Comparison of ENCODE assay signal across 2 cellular contexts in genomic region chr20:62489186-62489939, GRCh38.
TF ChIP-seq lines count a peak whose summit lies in the region.

No MANE protein-coding gene starts in this region.

TF ChIP-seq in IMR-90, 13 proteins besides CTCF, POLR2A, EP300 and RAD21:
- TF ChIP-seq MAFK (IDR thresholded peaks at IDR 0.05; ENCODE audit: low read depth, low read length) (no peak), ELK1 (IDR thresholded peaks at IDR 0.05; ENCODE audit: borderline replicate concordance, low read depth, low read length) (no peak), CHD1 (IDR thresholded peaks at IDR 0.05; ENCODE audit: low read depth, low read length) (no peak), BHLHE40 (IDR thresholded peaks at IDR 0.05; ENCODE audit: low read depth, low read length) (no peak), MAZ (IDR thresholded peaks at IDR 0.05; ENCODE audit: borderline replicate concordance, low read depth, low read length) (no peak), FOS (IDR thresholded peaks at IDR 0.05; ENCODE audit: low read depth, low read length) (no peak), SMC3 (IDR thresholded peaks at IDR 0.05; ENCODE audit: low read depth, low read length) (no peak), RFX5 (IDR thresholded peaks at IDR 0.05; ENCODE audit: low read depth, low read length) (no peak), NFE2L2 (IDR thresholded peaks at IDR 0.05; ENCODE audit: low read depth, low read length) (no peak), CEBPB (IDR thresholded peaks at IDR 0.05; ENCODE audit: low read depth, low read length) (no peak), MXI1 (IDR thresholded peaks at IDR 0.05; ENCODE audit: borderline replicate concordance, low read depth, low read length) (no peak), USF2 (IDR thresholded peaks at IDR 0.05; ENCODE audit: low read depth, low read length) (no peak), RCOR1 (IDR thresholded peaks at IDR 0.05; ENCODE audit: insufficient replicate concordance, low read length) (no peak)
TF ChIP-seq in IMR-90: peak in this region for 0.

TF ChIP-seq in K562, 482 proteins besides CTCF, POLR2A, EP300 and RAD21:
- peak in 1 of 2 experiments; percentile 25; a peak in 2 of 4 replicates for TF ChIP-seq NRF1 (conservative IDR thresholded peaks at IDR 0.05 in 1 of 2, IDR thresholded peaks at IDR 0.05 in 1 of 2)
- 0 out of 2 replicates have a peak, but pooled peaks have one; percentile 20 for TF ChIP-seq VEZF1 (CRISPR knock-in tag; IDR thresholded peaks at IDR 0.05)
- peak; percentile 98 for TF ChIP-seq ZNF263 (CRISPR knock-in tag; IDR thresholded peaks at IDR 0.05; ENCODE audit: borderline replicate concordance)
- TF ChIP-seq ATF3 (IDR thresholded peaks at IDR 0.05) = peak; percentile 52
- no peak for TF ChIP-seq ATF3 (CRISPR knock-in tag; conservative IDR thresholded peaks at IDR 0.05)
- no peak for TF ChIP-seq ZNF121 (CRISPR knock-in tag; conservative IDR thresholded peaks at IDR 0.05)
- 0 out of 2 replicates have a peak, but pooled peaks have one; percentile 10 for TF ChIP-seq MYNN (IDR thresholded peaks at IDR 0.05)
- no peak for TF ChIP-seq MYNN (CRISPR knock-in tag; IDR thresholded peaks at IDR 0.05)
- no peak for TF ChIP-seq MYC (IDR thresholded peaks at IDR 0.05; ENCODE audit: low read depth, low read length)
- TF ChIP-seq MYC (CRISPR knock-in tag; IDR thresholded peaks at IDR 0.05; ENCODE audit: borderline replicate concordance, low read depth) = no peak
- peak; percentile 31; the same call in 1 of the 2 replicates for TF ChIP-seq ARID1B (IDR thresholded peaks at IDR 0.05)
- TF ChIP-seq FOSL1 (tag; conservative IDR thresholded peaks at IDR 0.05) = peak; percentile 80
- TF ChIP-seq MAZ (CRISPR knock-in tag; conservative IDR thresholded peaks at IDR 0.05 in 1 of 2, IDR thresholded peaks at IDR 0.05 in 1 of 2) = 0 out of 4 replicates have a peak, but pooled peaks of 1 of the 2 experiments have one; percentile 21
- peak; percentile 68 for TF ChIP-seq JUND (IDR thresholded peaks at IDR 0.05; ENCODE audit: borderline replicate concordance, low read depth, low read length)
- peak; percentile 40; the same call in 2 of the 3 replicates for TF ChIP-seq JUND (tag; IDR thresholded peaks at IDR 0.05; ENCODE audit: borderline replicate concordance, low read depth, low read length)
